Comparison of ENCODE assay signal across 26 cellular contexts in genomic region chr17:36889955-36890354, GRCh38. TPM values are rescaled to one million over a fixed set of nuclear protein-coding genes. Genes with fewer than 3 reads are reported as not detected.
"Had no signal": no experiment of that assay in that cellular context is flagged by ENCODE, and none has a peak within 500 bp of the region (broad histone marks: within the 10 kb centered on the region; RNA-seq: fewer than 3 reads in every experiment).

No MANE protein-coding gene starts in this region.

- H3K27me3 ChIP-seq: right atrium auricular region had no signal

- H3K9me3 Mint-ChIP-seq: nephron progenitor cell; stimulated activated naive B cell treated with anti-CD40 and anti-IgM and Interleukin-4, amounts not matched to agents 10 μg/mL and 1 μg/mL and 100 μg/mL, for 72 hours had no signal

- H3K36me3 ChIP-seq: esophagus muscularis mucosa, gastrocnemius medialis, right atrium auricular region, sigmoid colon, stomach had no signal

- H3K36me3 Mint-ChIP-seq: naive thymus-derived CD4-positive, alpha-beta T cell; stimulated activated naive B cell treated with anti-CD40 and anti-IgM and Interleukin-4, amounts not matched to agents 10 μg/mL and 1 μg/mL and 100 μg/mL, for 72 hours had no signal

- H3K4me1 ChIP-seq: gastrocnemius medialis, right atrium auricular region, sigmoid colon had no signal

- H3K4me3 ChIP-seq: dorsolateral prefrontal cortex, esophagus muscularis mucosa, gastrocnemius medialis, right atrium auricular region, sigmoid colon, skin epidermis, stomach had no signal

- H3K27ac Mint-ChIP-seq: naive thymus-derived CD4-positive, alpha-beta T cell; nephron progenitor cell; stimulated activated naive B cell treated with anti-CD40 and anti-IgM and Interleukin-4, amounts not matched to agents 10 μg/mL and 1 μg/mL and 100 μg/mL, for 72 hours had no signal

- H3K4me3 Mint-ChIP-seq: naive thymus-derived CD4-positive, alpha-beta T cell; nephron progenitor cell; stimulated activated naive B cell treated with anti-CD40 and anti-IgM and Interleukin-4, amounts not matched to agents 10 μg/mL and 1 μg/mL and 100 μg/mL, for 72 hours had no signal

- H3K27ac ChIP-seq: dorsolateral prefrontal cortex, esophagus muscularis mucosa, gastrocnemius medialis, right atrium auricular region, sigmoid colon, skin epidermis, stomach had no signal

- H3K9me3 ChIP-seq: esophagus muscularis mucosa, gastrocnemius medialis, right atrium auricular region, sigmoid colon, stomach had no signal

- DNase-seq: cortex of kidney; dorsolateral prefrontal cortex; effector CD8-positive, alpha-beta T cell; gastrocnemius medialis; islet precursor cell; mammary epithelial cell; naive thymus-derived CD4-positive, alpha-beta T cell; nephron progenitor cell; sigmoid colon; stimulated activated CD4-positive, alpha-beta T cell treated with anti-CD3 and anti-CD28 coated beads, Interleukin-2, amount 100 ng/mL, for 24 hours; stimulated activated CD4-positive, alpha-beta T cell treated with anti-CD3 and anti-CD28 coated beads, Interleukin-4, amount 100 ng/mL, for 4 hours; stimulated activated naive B cell treated with anti-CD40 and anti-IgM and Interleukin-4, amounts not matched to agents 10 μg/mL and 1 μg/mL and 100 μg/mL, for 72 hours; stomach; substantia nigra; trophoblast cell had no signal

RNA-seq across cellular contexts. Expression of gene LHX1, which starts 47.3 kb away (rescaled TPM):
- total RNA-seq: esophagus muscularis mucosa, fibroblast of villous mesenchyme, gastrocnemius medialis, left lobe of liver, lower leg skin, mammary epithelial cell, mesenteric fat pad, mononuclear cell, osteocyte, posterior vena cava, right atrium auricular region, sigmoid colon, stomach had no signal
- polyA plus RNA-seq: mammary epithelial cell; naive thymus-derived CD4-positive, alpha-beta T cell; sigmoid colon; stomach; urinary bladder had no signal
